8 cellular contexts compared by ENCODE assay signal in genomic region chr2:60882971-60883753, GRCh38. TPM values are rescaled to one million over a fixed set of nuclear protein-coding genes. Genes with fewer than 3 reads are reported as not detected.
A peak's percentile ranks its signal among the peaks of the same experiment; 100 is the strongest.
DNase-seq lines count a peak whose midpoint lies in the region; ATAC-seq and TF ChIP-seq lines count a peak whose summit lies in the region.

No MANE protein-coding gene starts in this region.

- H3K27me3 ChIP-seq in CD4-positive, CD25-positive, alpha-beta regulatory T cell (ENCODE audit: control insufficient read depth, insufficient read depth, low read length), result no peaks in the 10 kb centered on the region
- H3K27me3 ChIP-seq in foreskin keratinocyte, result no peaks in the 10 kb centered on the region

- H3K9me3 Mint-ChIP-seq in CD4-positive, CD25-positive, alpha-beta regulatory T cell, result peaks cover 0 to 3% (median 0%) of the 10 kb centered on the region in 7 donors

- peaks cover 30 to 51% (median 41%) of the 10 kb centered on the region in 4 donors for H3K4me1 Mint-ChIP-seq in CD4-positive, CD25-positive, alpha-beta regulatory T cell

- H3K27me3 Mint-ChIP-seq in CD4-positive, CD25-positive, alpha-beta regulatory T cell, result no peaks in the 10 kb centered on the region

- peak overlapping the region; percentile 96 to 100 (median 100) for H3K4me3 Mint-ChIP-seq in CD4-positive, CD25-positive, alpha-beta regulatory T cell

- peak overlapping the region; percentile 98 for H3K4me3 ChIP-seq in CD4-positive, CD25-positive, alpha-beta regulatory T cell (ENCODE audit: low read depth, low read length)
- peak overlapping the region; percentile 78 for H3K4me3 ChIP-seq in Jurkat, Clone E6-1 (ENCODE audit: low read length)
- H3K4me3 ChIP-seq in retinal pigment epithelial cell (ENCODE audit: low read length), result peak overlapping the region; percentile 77

- ATAC-seq in CD4-positive, CD25-positive, alpha-beta regulatory T cell (ENCODE audit: low read depth in 2 of 2), result no peak
- peak; percentile 34 for ATAC-seq in GM18909 (IDR thresholded peaks at IDR 0.05; ENCODE audit: poor library complexity, unreplicated experiment)
- ATAC-seq in foreskin keratinocyte, result no peak
- no peak for ATAC-seq in esophagus mucosa

- peaks cover 47% of the 10 kb centered on the region for H3K4me1 ChIP-seq in CD4-positive, CD25-positive, alpha-beta regulatory T cell (ENCODE audit: control insufficient read depth, insufficient read depth, low read length, poor library complexity, severe bottlenecking)
- H3K4me1 ChIP-seq in foreskin keratinocyte, result peaks cover 25% of the 10 kb centered on the region

- peak overlapping the region; percentile 100 for H3K27ac ChIP-seq in CD4-positive, CD25-positive, alpha-beta regulatory T cell (ENCODE audit: insufficient read depth, low read length, poor library complexity, severe bottlenecking)
- peak overlapping the region; percentile 100 for H3K27ac ChIP-seq in foreskin keratinocyte

- DNase-seq in CD4-positive, CD25-positive, alpha-beta regulatory T cell, result peak; percentile 5 to 61 (median 36)
- no peak for DNase-seq in Jurkat, Clone E6-1 (ENCODE audit: low read depth, low spot score)
- DNase-seq in activated CD4-positive, alpha-beta T cell treated with anti-CD3 and anti-CD28 coated beads, Interleukin-2, amount 50 U/mL, for 48 hours, result peak; percentile 21 to 31
- peak in 1 of 2 donors; percentile 32 for DNase-seq in foreskin keratinocyte
- no peak for DNase-seq in retinal pigment epithelial cell (ENCODE audit: low read depth)
- no peak for DNase-seq in SK-N-DZ (ENCODE audit: low spot score)

- H3K9me3 ChIP-seq in CD4-positive, CD25-positive, alpha-beta regulatory T cell (ENCODE audit: control insufficient read depth in 2 of 2, low read length in 2 of 2), result no peaks in the 10 kb centered on the region

- H3K27ac Mint-ChIP-seq in CD4-positive, CD25-positive, alpha-beta regulatory T cell, result peak overlapping the region; percentile 80 to 100 (median 99)

- no peak for TF ChIP-seq CTCF in foreskin keratinocyte (conservative IDR thresholded peaks at IDR 0.05)
- no peak for TF ChIP-seq CTCF in retinal pigment epithelial cell (conservative IDR thresholded peaks at IDR 0.05; ENCODE audit: low read depth, low read length)

- no peaks in the 10 kb centered on the region for H3K36me3 ChIP-seq in CD4-positive, CD25-positive, alpha-beta regulatory T cell (ENCODE audit: control insufficient read depth, insufficient read depth, low read length)

- no peaks in the 10 kb centered on the region for H3K36me3 Mint-ChIP-seq in CD4-positive, CD25-positive, alpha-beta regulatory T cell

RNA-seq across cellular contexts. Expression of gene REL, which starts 1.8 kb away (rescaled TPM):
- total RNA-seq in CD4-positive, CD25-positive, alpha-beta regulatory T cell, result 146 TPM
- polyA plus RNA-seq in CD4-positive, CD25-positive, alpha-beta regulatory T cell, result 10 to 100 TPM; 14.6 to 16.0 (median 15.6) TPM
- polyA plus RNA-seq in Jurkat, Clone E6-1 (2012; ENCODE audit: insufficient read depth, insufficient read length), result 4.5 TPM
- total RNA-seq in foreskin keratinocyte (9.6 and 11.1 TPM in 2 replicates), esophagus mucosa (19.8 TPM)
- polyA plus RNA-seq in foreskin keratinocyte, result 0.32 and 0.42 TPM in 2 replicates
- 2.1 and 3.4 TPM in 2 replicates for polyA plus RNA-seq in SK-N-DZ (2014; cell fraction: cytosol; rRNA removed)
- 0.86 and 1.4 TPM in 2 replicates for polyA plus RNA-seq in SK-N-DZ (2014; cell fraction: nucleus; rRNA removed)

Comparison
In these comparisons a context has a peak if more than half of its experiments do, and no peak if none do; other contexts are left out.
1. DNase-seq: peak in CD4-positive, CD25-positive, alpha-beta regulatory T cell (3 of 3) and activated CD4-positive, alpha-beta T cell treated with anti-CD3 and anti-CD28 coated beads, Interleukin-2, amount 50 U/mL, for 48 hours (2 of 2); none in Jurkat, Clone E6-1 (single experiment), retinal pigment epithelial cell (single experiment) and SK-N-DZ (single experiment).
2. Peak in every context shown above with its lines, with median percentiles within 50 percentile points of each other: H3K4me3 ChIP-seq.